ENCODE assay signal across 3 cellular contexts in genomic region chr20:10277616-10278015, GRCh38.
TF ChIP-seq lines count a peak whose summit lies in the region.

No MANE protein-coding gene starts in this region.

TF ChIP-seq in A549, 52 proteins besides CTCF, POLR2A, EP300 and RAD21:
- TF ChIP-seq CBX2 (IDR thresholded peaks at IDR 0.05; ENCODE audit: borderline replicate concordance, low read depth): no peak
- TF ChIP-seq SMC3 (IDR thresholded peaks at IDR 0.05): no peak
- TF ChIP-seq CHD4 (IDR thresholded peaks at IDR 0.05; ENCODE audit: borderline replicate concordance): no peak
- no peak for TF ChIP-seq FOXS1 (CRISPR knock-in tag; IDR thresholded peaks at IDR 0.05)
- no peak for TF ChIP-seq RNF2 (IDR thresholded peaks at IDR 0.05; ENCODE audit: borderline replicate concordance, low read depth)
- TF ChIP-seq PBX3 (IDR thresholded peaks at IDR 0.05): no peak
- TF ChIP-seq GATA3 (IDR thresholded peaks at IDR 0.05; ENCODE audit: borderline replicate concordance): no peak

TF ChIP-seq in HEK293, 187 proteins besides CTCF, POLR2A, EP300 and RAD21:
- TF ChIP-seq ZNF302 (tag by site-specific recombination; IDR thresholded peaks at IDR 0.05; ENCODE audit: low read depth) (no peak), ZXDB (tag by site-specific recombination; IDR thresholded peaks at IDR 0.05) (0 out of 2 replicates have a peak, but pooled peaks have one; percentile 1)

TF ChIP-seq in HepG2, 621 proteins besides CTCF, POLR2A, EP300 and RAD21:
- no peak for TF ChIP-seq ZNF747 (CRISPR knock-in tag; IDR thresholded peaks at IDR 0.05; ENCODE audit: borderline replicate concordance)
- TF ChIP-seq TCF12 (IDR thresholded peaks at IDR 0.05): no peak
- no peak for TF ChIP-seq TCF12 (CRISPR knock-in tag; IDR thresholded peaks at IDR 0.05)
- TF ChIP-seq ZBTB2 (CRISPR knock-in tag; IDR thresholded peaks at IDR 0.05; ENCODE audit: low read depth): no peak
- no peak for TF ChIP-seq ZNF329 (CRISPR knock-in tag; IDR thresholded peaks at IDR 0.05; ENCODE audit: low read depth)
- no peak for TF ChIP-seq ZNF138 (CRISPR knock-in tag; IDR thresholded peaks at IDR 0.05; ENCODE audit: low read depth)
- no peak for TF ChIP-seq TMF1 (CRISPR knock-in tag; IDR thresholded peaks at IDR 0.05; ENCODE audit: low read depth)
- TF ChIP-seq ZNF550 (CRISPR knock-in tag; IDR thresholded peaks at IDR 0.05; ENCODE audit: borderline replicate concordance): no peak
- TF ChIP-seq MAFF (IDR thresholded peaks at IDR 0.05; ENCODE audit: low read depth, low read length): no peak
- no peak for TF ChIP-seq ZNF530 (CRISPR knock-in tag; IDR thresholded peaks at IDR 0.05; ENCODE audit: low read depth)
- no peak for TF ChIP-seq ZNF800 (CRISPR knock-in tag; IDR thresholded peaks at IDR 0.05)
- no peak for TF ChIP-seq ISX (CRISPR knock-in tag; conservative IDR thresholded peaks at IDR 0.05)
